In the genomic region with DNA sequence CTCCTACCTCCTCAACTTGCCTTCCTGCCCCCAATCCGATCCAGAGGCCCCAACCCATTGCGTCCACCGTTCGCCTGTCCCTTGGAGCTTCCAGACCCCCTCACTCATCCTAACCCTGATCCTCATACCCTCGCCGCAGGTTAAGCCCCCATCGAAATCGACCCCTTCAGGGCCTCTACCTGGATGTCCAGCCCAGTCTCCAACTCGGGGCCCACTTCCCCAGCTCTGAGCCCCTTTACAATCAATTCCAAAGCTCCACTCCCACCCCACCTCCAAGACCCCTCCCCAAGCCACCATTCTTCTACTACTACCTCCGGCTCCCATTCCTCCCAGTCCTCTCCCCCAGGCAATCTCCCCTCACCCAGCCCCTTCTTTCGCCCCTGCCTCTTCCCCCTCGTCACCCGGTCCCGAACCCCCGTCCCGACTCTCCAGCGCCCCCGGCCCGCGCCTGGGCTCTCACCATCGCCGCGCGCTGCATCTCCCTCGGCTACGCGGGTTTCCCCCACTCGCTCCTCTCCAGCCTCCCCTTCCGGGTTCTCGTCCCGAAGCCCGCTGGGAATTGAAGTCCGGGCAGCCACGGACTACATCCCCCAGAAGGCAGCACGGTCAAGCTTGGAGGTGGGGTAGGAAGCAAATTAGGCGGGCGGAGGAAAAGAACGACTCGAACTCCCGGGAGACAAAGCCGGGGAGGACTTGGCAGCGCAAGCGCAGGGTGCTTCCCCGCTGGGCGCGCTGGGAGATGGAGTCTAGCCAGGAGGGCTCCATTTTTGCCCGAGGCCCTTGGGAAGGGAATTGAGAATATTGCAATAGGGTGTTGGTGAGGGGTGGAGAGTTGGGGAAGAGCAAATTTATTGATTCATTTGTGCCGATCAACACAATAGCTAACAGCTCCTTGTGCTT, we compare ENCODE assay signal across 1 cellular context.
TF ChIP-seq lines count a peak whose summit lies in the region.

FBXO46 (minus strand) TSS at position 508 of the 900 bp plus-strand sequence. CDS start 17,401 bp downstream, outside the sequence.

TF ChIP-seq in HepG2, 621 proteins besides CTCF, POLR2A, EP300 and RAD21 (continued from another document and continues in another):
- TF ChIP-seq MLX (CRISPR knock-in tag; IDR thresholded peaks at IDR 0.05) (no peak), CREB1 (IDR thresholded peaks at IDR 0.05) (peak; percentile 49; the same call in 1 of the 2 replicates), CREB1 (CRISPR knock-in tag; IDR thresholded peaks at IDR 0.05) (peak; percentile 79), HOXA5 (CRISPR knock-in tag; IDR thresholded peaks at IDR 0.05) (peak; percentile 39; the same call in 1 of the 2 replicates), ASH2L (IDR thresholded peaks at IDR 0.05; ENCODE audit: insufficient read length, low read depth, low read length) (no peak), ZSCAN12 (CRISPR knock-in tag; IDR thresholded peaks at IDR 0.05) (no peak), NCOR1 (IDR thresholded peaks at IDR 0.05; ENCODE audit: borderline replicate concordance, low read length) (no peak), ZNF138 (CRISPR knock-in tag; IDR thresholded peaks at IDR 0.05; ENCODE audit: low read depth) (no peak), HOMEZ (CRISPR knock-in tag; IDR thresholded peaks at IDR 0.05; ENCODE audit: low read depth) (0 out of 2 replicates have a peak, but pooled peaks have one; percentile 46), MXD4 (CRISPR knock-in tag; IDR thresholded peaks at IDR 0.05) (no peak), XBP1 (CRISPR knock-in tag; IDR thresholded peaks at IDR 0.05) (no peak), ZNF883 (CRISPR knock-in tag; IDR thresholded peaks at IDR 0.05; ENCODE audit: not compliant biosample characterization) (no peak), STAG1 (CRISPR knock-in tag; IDR thresholded peaks at IDR 0.05) (no peak), SSRP1 (CRISPR knock-in tag; IDR thresholded peaks at IDR 0.05) (no peak), LRRFIP1 (CRISPR knock-in tag; conservative IDR thresholded peaks at IDR 0.05) (no peak), ZNF724P (CRISPR knock-in tag; IDR thresholded peaks at IDR 0.05; ENCODE audit: borderline replicate concordance) (no peak), ZHX1 (CRISPR knock-in tag; IDR thresholded peaks at IDR 0.05; ENCODE audit: low read depth) (no peak), NR1H2 (CRISPR knock-in tag; IDR thresholded peaks at IDR 0.05; ENCODE audit: borderline replicate concordance, low read depth) (no peak), HIVEP1 (CRISPR knock-in tag; IDR thresholded peaks at IDR 0.05) (peak; percentile 80), ZNF841 (CRISPR knock-in tag; IDR thresholded peaks at IDR 0.05; ENCODE audit: borderline replicate concordance) (no peak), POLR2G (IDR thresholded peaks at IDR 0.05; ENCODE audit: low read depth, low read length) (peak; percentile 88), ZNF766 (CRISPR knock-in tag; IDR thresholded peaks at IDR 0.05; ENCODE audit: borderline replicate concordance) (no peak), CREBL2 (CRISPR knock-in tag; IDR thresholded peaks at IDR 0.05; ENCODE audit: borderline replicate concordance) (no peak), ADNP (CRISPR knock-in tag; IDR thresholded peaks at IDR 0.05) (no peak), ZNF12 (CRISPR knock-in tag; IDR thresholded peaks at IDR 0.05) (no peak), PITX1 (CRISPR knock-in tag; IDR thresholded peaks at IDR 0.05) (peak; percentile 37; the same call in 1 of the 2 replicates), ZNF224 (CRISPR knock-in tag; IDR thresholded peaks at IDR 0.05) (no peak), ZNF784 (CRISPR knock-in tag; IDR thresholded peaks at IDR 0.05; ENCODE audit: borderline replicate concordance) (no peak), TP53 (CRISPR knock-in tag; conservative IDR thresholded peaks at IDR 0.05) (0 out of 2 replicates have a peak, but pooled peaks have one; percentile 58), JARID2 (CRISPR knock-in tag; IDR thresholded peaks at IDR 0.05; ENCODE audit: insufficient replicate concordance) (no peak), ZNF296 (CRISPR knock-in tag; conservative IDR thresholded peaks at IDR 0.05) (no peak), MNT (IDR thresholded peaks at IDR 0.05) (peak; percentile 18; the same call in 1 of the 2 replicates), NRL (CRISPR knock-in tag; IDR thresholded peaks at IDR 0.05; ENCODE audit: borderline replicate concordance) (no peak), SNAPC5 (CRISPR knock-in tag; IDR thresholded peaks at IDR 0.05; ENCODE audit: borderline replicate concordance) (no peak), NR2C2 (CRISPR knock-in tag; IDR thresholded peaks at IDR 0.05; ENCODE audit: borderline replicate concordance) (peak; percentile 95), ZSCAN21 (CRISPR knock-in tag; IDR thresholded peaks at IDR 0.05; ENCODE audit: borderline replicate concordance) (no peak), POGZ (CRISPR knock-in tag; IDR thresholded peaks at IDR 0.05) (peak; percentile 37; the same call in 1 of the 2 replicates), RFX1 (IDR thresholded peaks at IDR 0.05) (no peak), YY1 (IDR thresholded peaks at IDR 0.05; ENCODE audit: insufficient read depth, insufficient replicate concordance, low read depth, low read length) (peak; percentile 91), TRIM24 (CRISPR knock-in tag; IDR thresholded peaks at IDR 0.05) (no peak)
- TF ChIP-seq, protein P1, sequence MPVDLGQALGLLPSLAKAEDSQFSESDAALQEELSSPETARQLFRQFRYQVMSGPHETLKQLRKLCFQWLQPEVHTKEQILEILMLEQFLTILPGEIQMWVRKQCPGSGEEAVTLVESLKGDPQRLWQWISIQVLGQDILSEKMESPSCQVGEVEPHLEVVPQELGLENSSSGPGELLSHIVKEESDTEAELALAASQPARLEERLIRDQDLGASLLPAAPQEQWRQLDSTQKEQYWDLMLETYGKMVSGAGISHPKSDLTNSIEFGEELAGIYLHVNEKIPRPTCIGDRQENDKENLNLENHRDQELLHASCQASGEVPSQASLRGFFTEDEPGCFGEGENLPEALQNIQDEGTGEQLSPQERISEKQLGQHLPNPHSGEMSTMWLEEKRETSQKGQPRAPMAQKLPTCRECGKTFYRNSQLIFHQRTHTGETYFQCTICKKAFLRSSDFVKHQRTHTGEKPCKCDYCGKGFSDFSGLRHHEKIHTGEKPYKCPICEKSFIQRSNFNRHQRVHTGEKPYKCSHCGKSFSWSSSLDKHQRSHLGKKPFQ (CRISPR knock-in tag; IDR thresholded peaks at IDR 0.05; ENCODE audit: insufficient replicate concordance): no peak
- TF ChIP-seq, protein P2, sequence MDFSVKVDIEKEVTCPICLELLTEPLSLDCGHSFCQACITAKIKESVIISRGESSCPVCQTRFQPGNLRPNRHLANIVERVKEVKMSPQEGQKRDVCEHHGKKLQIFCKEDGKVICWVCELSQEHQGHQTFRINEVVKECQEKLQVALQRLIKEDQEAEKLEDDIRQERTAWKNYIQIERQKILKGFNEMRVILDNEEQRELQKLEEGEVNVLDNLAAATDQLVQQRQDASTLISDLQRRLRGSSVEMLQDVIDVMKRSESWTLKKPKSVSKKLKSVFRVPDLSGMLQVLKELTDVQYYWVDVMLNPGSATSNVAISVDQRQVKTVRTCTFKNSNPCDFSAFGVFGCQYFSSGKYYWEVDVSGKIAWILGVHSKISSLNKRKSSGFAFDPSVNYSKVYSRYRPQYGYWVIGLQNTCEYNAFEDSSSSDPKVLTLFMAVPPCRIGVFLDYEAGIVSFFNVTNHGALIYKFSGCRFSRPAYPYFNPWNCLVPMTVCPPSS (IDR thresholded peaks at IDR 0.05): no peak
- TF ChIP-seq, protein P3, sequence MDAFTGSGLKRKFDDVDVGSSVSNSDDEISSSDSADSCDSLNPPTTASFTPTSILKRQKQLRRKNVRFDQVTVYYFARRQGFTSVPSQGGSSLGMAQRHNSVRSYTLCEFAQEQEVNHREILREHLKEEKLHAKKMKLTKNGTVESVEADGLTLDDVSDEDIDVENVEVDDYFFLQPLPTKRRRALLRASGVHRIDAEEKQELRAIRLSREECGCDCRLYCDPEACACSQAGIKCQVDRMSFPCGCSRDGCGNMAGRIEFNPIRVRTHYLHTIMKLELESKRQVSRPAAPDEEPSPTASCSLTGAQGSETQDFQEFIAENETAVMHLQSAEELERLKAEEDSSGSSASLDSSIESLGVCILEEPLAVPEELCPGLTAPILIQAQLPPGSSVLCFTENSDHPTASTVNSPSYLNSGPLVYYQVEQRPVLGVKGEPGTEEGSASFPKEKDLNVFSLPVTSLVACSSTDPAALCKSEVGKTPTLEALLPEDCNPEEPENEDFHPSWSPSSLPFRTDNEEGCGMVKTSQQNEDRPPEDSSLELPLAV (CRISPR knock-in tag; conservative IDR thresholded peaks at IDR 0.05; ENCODE audit: low read depth): no peak
